ENCODE assay signal across 19 cellular contexts in the genomic region with DNA sequence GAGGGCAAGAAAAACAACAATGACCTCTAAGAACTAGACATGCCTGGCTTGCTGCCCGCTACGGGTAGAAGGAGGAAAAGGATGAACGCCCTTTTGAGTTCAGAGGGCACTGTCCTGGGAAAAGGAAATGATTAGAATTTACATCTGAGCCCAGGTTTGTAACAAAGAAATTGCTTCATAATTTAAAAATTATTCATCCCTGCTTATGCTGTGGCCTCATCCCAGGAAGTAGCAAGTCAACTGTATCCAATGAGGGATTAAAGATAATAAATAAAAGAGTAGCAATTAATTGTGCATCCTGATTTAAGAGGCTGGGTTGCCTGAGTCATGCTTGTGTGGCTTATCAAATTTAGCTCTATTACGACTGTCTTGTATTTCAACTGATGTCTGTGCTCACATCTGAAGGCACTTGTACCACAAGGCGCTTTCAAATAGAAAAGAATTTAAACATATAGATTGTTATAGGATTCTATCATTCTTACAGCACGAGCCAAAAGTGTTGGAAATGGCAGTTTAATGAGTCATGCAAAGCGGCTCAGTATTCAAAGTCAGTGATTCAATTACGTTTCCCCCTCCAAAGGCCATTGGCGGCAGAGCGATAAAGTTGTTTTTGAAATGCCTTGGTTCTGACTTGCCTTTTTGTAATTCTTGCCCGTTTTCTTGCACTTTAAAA. TPM values are rescaled to one million over a fixed set of nuclear protein-coding genes. Genes with fewer than 3 reads are reported as not detected.
A peak's percentile ranks its signal among the peaks of the same experiment; 100 is the strongest.
DNase-seq lines count a peak whose midpoint lies in the region; ATAC-seq and TF ChIP-seq lines count a peak whose summit lies in the region.
"Had no signal": no experiment of that assay in that cellular context is flagged by ENCODE, and none has a peak within 500 bp of the region (broad histone marks: within the 10 kb centered on the region; RNA-seq: fewer than 3 reads in every experiment).

No MANE protein-coding gene starts in this region.

- H3K9me3 ChIP-seq in smooth muscle cell (replicated peaks; ENCODE audit: low read depth): no peaks in the 10 kb centered on the region
- H3K9me3 ChIP-seq: gastroesophageal sphincter, suprapubic skin had no signal

- DNase-seq in HS-5 (ENCODE audit: low read depth): peak; percentile 68
- peak; percentile 81 for DNase-seq in astrocyte of the spinal cord (ENCODE audit: low read depth, low spot score)
- DNase-seq in foreskin melanocyte: peak; percentile 6
- DNase-seq in smooth muscle cell (lab: John Stamatoyannopoulos, UW; ENCODE audit: unreplicated experiment): no peak
- no peak for DNase-seq in NCI-H748 (lab: John Stamatoyannopoulos, UW; ENCODE audit: unreplicated experiment)
- DNase-seq in ecto neural progenitor cell (ENCODE audit: low spot score): no peak
- DNase-seq: activated CD8-positive, alpha-beta T cell treated with anti-CD3 and anti-CD28 coated beads, Interleukin-2, amount 10 ng/mL, durations not matched to agents 7 days and 5 days; activated naive CD4-positive, alpha-beta T cell treated with anti-CD3 and anti-CD28 coated beads for 36 hours; Calu3; islet precursor cell; naive thymus-derived CD8-positive, alpha-beta T cell; NCI-H1694; NCI-H524; RPMI8226 had no signal

- in situ Hi-C loops in astrocyte of the spinal cord (cut with HindIII; ENCODE audit: low sequenced_read_pairs): no loop called here

- no peaks in the 10 kb centered on the region for H3K27me3 ChIP-seq in smooth muscle cell (ENCODE audit: low read depth)
- H3K27me3 ChIP-seq: gastroesophageal sphincter, suprapubic skin had no signal

- H3K27ac ChIP-seq in smooth muscle cell (ENCODE audit: low read depth): no peak overlapping the region
- H3K27ac ChIP-seq: gastroesophageal sphincter, suprapubic skin had no signal

- H3K4me3 ChIP-seq in astrocyte of the spinal cord (ENCODE audit: low read depth, low read length) (no peak overlapping the region), smooth muscle cell (no peak overlapping the region)
- H3K4me3 ChIP-seq: gastroesophageal sphincter, suprapubic skin had no signal

- H3K79me2 ChIP-seq in smooth muscle cell (ENCODE audit: low read depth): no peaks in the 10 kb centered on the region

- no peak for TF ChIP-seq CTCF in astrocyte of the spinal cord (IDR thresholded peaks at IDR 0.05; ENCODE audit: low read depth, low read length)
- no peak for TF ChIP-seq CTCF in smooth muscle cell (IDR thresholded peaks at IDR 0.05; ENCODE audit: borderline replicate concordance, insufficient read depth, poor library complexity, severe bottlenecking)

- no peaks in the 10 kb centered on the region for H3K36me3 ChIP-seq in smooth muscle cell (ENCODE audit: low read depth)
- H3K36me3 ChIP-seq: gastroesophageal sphincter, suprapubic skin had no signal

- H3K4me2 ChIP-seq in smooth muscle cell: no peak overlapping the region

- no peaks in the 10 kb centered on the region for H3K4me1 ChIP-seq in smooth muscle cell (ENCODE audit: low read depth)
- H3K4me1 ChIP-seq: gastroesophageal sphincter had no signal

- H4K20me1 ChIP-seq in smooth muscle cell (ENCODE audit: low read depth): no peaks in the 10 kb centered on the region

- ATAC-seq in GM18909 (IDR thresholded peaks at IDR 0.05; ENCODE audit: poor library complexity, unreplicated experiment) (no peak), GM21737 (IDR thresholded peaks at IDR 0.05; ENCODE audit: unreplicated experiment) (no peak)
- ATAC-seq: activated CD8-positive, alpha-beta T cell treated with anti-CD3 and anti-CD28 coated beads, Interleukin-2, amount 10 ng/mL, durations not matched to agents 7 days and 5 days; gastroesophageal sphincter; naive thymus-derived CD8-positive, alpha-beta T cell had no signal

- peak overlapping the region; percentile 8 for H2AFZ ChIP-seq in smooth muscle cell (ENCODE audit: low read depth)

- H3F3A ChIP-seq in smooth muscle cell (ENCODE audit: low read depth): no peaks in the 10 kb centered on the region

- WGBS in smooth muscle cell (ENCODE audit: low lambda C conversion rate): 49% methylated on average over 11 of the region's 11 CpGs

- no peak overlapping the region for H3K9ac ChIP-seq in smooth muscle cell (ENCODE audit: low read depth)

RNA-seq across cellular contexts. Expression of a gene that starts 40.0 kb away (rescaled TPM):
- 0.58 TPM in 1 of 2 replicates, not detected in the other for total RNA-seq in smooth muscle cell
- not detected in 2 replicates for polyA plus RNA-seq in smooth muscle cell
- total RNA-seq: activated CD8-positive, alpha-beta T cell treated with anti-CD3 and anti-CD28 coated beads, Interleukin-2, amount 10 ng/mL, durations not matched to agents 7 days and 5 days; activated naive CD4-positive, alpha-beta T cell treated with anti-CD3 and anti-CD28 coated beads for 36 hours; Calu3; gastroesophageal sphincter; naive thymus-derived CD8-positive, alpha-beta T cell; suprapubic skin had no signal
- polyA plus RNA-seq: IgD-negative memory B cell; naive thymus-derived CD8-positive, alpha-beta T cell had no signal

Comparison
In these comparisons a context has a peak if more than half of its experiments do, and no peak if none do; other contexts are left out.
1. DNase-seq: peak in HS-5 (single experiment), astrocyte of the spinal cord (single experiment) and foreskin melanocyte (single experiment); none in smooth muscle cell (single experiment), NCI-H748 (single experiment) and ecto neural progenitor cell (single experiment).